In genomic region chr7:29189743-29190201, GRCh38 we compare ENCODE assay signal across 1 cellular context.
A peak's percentile ranks its signal among the peaks of the same experiment; 100 is the strongest.
TF ChIP-seq lines count a peak whose summit lies in the region.

No MANE protein-coding gene starts in this region.

TF ChIP-seq in HepG2, 621 proteins besides CTCF, POLR2A, EP300 and RAD21 (continued from another document):
- TF ChIP-seq AFF4 (CRISPR knock-in tag; IDR thresholded peaks at IDR 0.05) (no peak), ZNF83 (CRISPR knock-in tag; IDR thresholded peaks at IDR 0.05; ENCODE audit: borderline replicate concordance) (no peak), HMGXB4 (CRISPR knock-in tag; IDR thresholded peaks at IDR 0.05; ENCODE audit: borderline replicate concordance in 1 of 2, low read depth in 1 of 2) (peak; percentile 48 to 65; a peak in 3 of 4 replicates), PAX8 (CRISPR knock-in tag; IDR thresholded peaks at IDR 0.05; ENCODE audit: borderline replicate concordance) (no peak), ZMYM2 (CRISPR knock-in tag; IDR thresholded peaks at IDR 0.05) (no peak), ZNF672 (CRISPR knock-in tag; IDR thresholded peaks at IDR 0.05) (no peak), DDIT3 (CRISPR knock-in tag; IDR thresholded peaks at IDR 0.05) (no peak), RFXAP (CRISPR knock-in tag; IDR thresholded peaks at IDR 0.05; ENCODE audit: borderline replicate concordance) (no peak), ZKSCAN1 (IDR thresholded peaks at IDR 0.05; ENCODE audit: low read length) (0 out of 2 replicates have a peak, but pooled peaks have one; percentile 7), USF2 (IDR thresholded peaks at IDR 0.05; ENCODE audit: low read depth, low read length) (no peak), USF2 (CRISPR knock-in tag; IDR thresholded peaks at IDR 0.05; ENCODE audit: borderline replicate concordance) (no peak), ZNF572 (CRISPR knock-in tag; IDR thresholded peaks at IDR 0.05) (no peak), KMT2A (CRISPR knock-in tag; IDR thresholded peaks at IDR 0.05) (peak; percentile 56; the same call in 1 of the 2 replicates), PBX2 (CRISPR knock-in tag; IDR thresholded peaks at IDR 0.05) (no peak), ZFAT (CRISPR knock-in tag; conservative IDR thresholded peaks at IDR 0.05) (no peak), SOX5 (CRISPR knock-in tag; IDR thresholded peaks at IDR 0.05; ENCODE audit: borderline replicate concordance) (peak; percentile 88), NFIB (CRISPR knock-in tag; IDR thresholded peaks at IDR 0.05; ENCODE audit: borderline replicate concordance) (no peak), PHF20 (CRISPR knock-in tag; IDR thresholded peaks at IDR 0.05) (no peak), HNF4G (IDR thresholded peaks at IDR 0.05; ENCODE audit: borderline replicate concordance, low read depth, low read length) (no peak), HNF4G (CRISPR knock-in tag; IDR thresholded peaks at IDR 0.05; ENCODE audit: borderline replicate concordance, low read depth) (no peak), RCOR2 (CRISPR knock-in tag; IDR thresholded peaks at IDR 0.05) (no peak; the same call in 1 of the 2 replicates)
